Comparison of ENCODE assay signal across 18 cellular contexts in the genomic region with DNA sequence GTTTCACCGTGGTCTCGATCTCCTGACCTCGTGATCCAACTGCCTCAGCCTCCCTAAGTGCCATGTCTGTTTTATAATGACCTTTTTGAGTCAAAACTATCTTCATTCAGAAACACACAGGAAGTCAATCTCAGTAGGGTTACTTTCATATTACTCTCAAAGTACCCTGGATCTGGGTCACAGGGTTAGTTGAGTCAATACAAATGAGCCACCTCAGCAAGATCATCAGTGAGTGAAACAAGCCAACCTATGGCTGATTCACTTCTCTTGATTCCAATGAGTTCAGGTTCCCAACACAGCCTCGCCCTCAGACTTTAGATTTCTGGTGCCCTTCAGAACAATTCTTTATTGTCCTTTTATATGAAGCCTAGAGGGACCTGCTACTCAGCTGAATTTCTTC.
DNase-seq lines count a peak whose midpoint lies in the region; ATAC-seq and TF ChIP-seq lines count a peak whose summit lies in the region.
"Had no signal": no experiment of that assay in that cellular context is flagged by ENCODE, and none has a peak within 500 bp of the region (broad histone marks: within the 10 kb centered on the region; RNA-seq: fewer than 3 reads in every experiment).

No MANE protein-coding gene starts in this region.

- POLR2A ChIA-PET in activated CD4-positive, alpha-beta T cell treated with anti-CD3 and anti-CD28 coated beads for 36 hours (lab: Charles Lee): no interaction called here
- POLR2A ChIA-PET in activated CD4-positive, alpha-beta T cell treated with anti-CD3 and anti-CD28 coated beads, Interleukin-2, amount 10 ng/mL, durations not matched to agents 7 days and 5 days (lab: Charles Lee): no interaction called here

- no peak overlapping the region for H3K14ac ChIP-seq in trophoblast cell (ENCODE audit: low read length)

- H3K18ac ChIP-seq in trophoblast cell (ENCODE audit: low read length): no peak overlapping the region

- H3K27ac ChIP-seq in trophoblast cell (ENCODE audit: low read depth, low read length): no peak overlapping the region
- no peak overlapping the region for H3K27ac ChIP-seq in right atrium auricular region
- H3K27ac ChIP-seq: 22Rv1; A549; BLaER1 treated with 17β-estradiol and CSF1 and Interleukin-3, amounts not matched to agents 10 nM and 100 nM; C4-2B had no signal

- H3K36me3 ChIP-seq in trophoblast cell (ENCODE audit: control insufficient read depth in 1 of 2, insufficient read depth in 2 of 2, low read length in 2 of 2) (no peaks in the 10 kb centered on the region), right atrium auricular region (no peaks in the 10 kb centered on the region)
- H3K36me3 ChIP-seq: BLaER1 treated with 17β-estradiol and CSF1 and Interleukin-3, amounts not matched to agents 10 nM and 100 nM had no signal

- no peaks in the 10 kb centered on the region for H3K4me1 Mint-ChIP-seq in activated CD4-positive, alpha-beta T cell treated with anti-CD3 and anti-CD28 coated beads for 36 hours
- no peaks in the 10 kb centered on the region for H3K4me1 Mint-ChIP-seq in activated CD4-positive, alpha-beta T cell treated with anti-CD3 and anti-CD28 coated beads, Interleukin-2, amount 10 ng/mL, durations not matched to agents 7 days and 5 days
- H3K4me1 Mint-ChIP-seq in activated T-helper 17 cell treated with anti-CD3 and anti-CD28 coated beads, Interleukin-2, amount 50 U/mL, for 72 hours: no peaks in the 10 kb centered on the region
- H3K4me1 Mint-ChIP-seq: B cell had no signal

- H3K4me3 ChIP-seq in trophoblast cell (ENCODE audit: low read depth, low read length) (no peak overlapping the region), right atrium auricular region (no peak overlapping the region)
- H3K4me3 ChIP-seq: A549; BLaER1 treated with 17β-estradiol and CSF1 and Interleukin-3, amounts not matched to agents 10 nM and 100 nM had no signal

- WGBS in trophoblast cell (ENCODE audit: extremely low coverage, insufficient coverage, insufficient read length): no CpG with 5 or more reads among the region's 4 CpGs

- peak overlapping the region; percentile 42 for H2BK12ac ChIP-seq in trophoblast cell (ENCODE audit: low read length)

- H3K36me3 Mint-ChIP-seq in activated CD4-positive, alpha-beta T cell treated with anti-CD3 and anti-CD28 coated beads for 36 hours (ENCODE audit: low read depth): no peaks in the 10 kb centered on the region
- no peaks in the 10 kb centered on the region for H3K36me3 Mint-ChIP-seq in activated CD4-positive, alpha-beta T cell treated with anti-CD3 and anti-CD28 coated beads, Interleukin-2, amount 10 ng/mL, durations not matched to agents 7 days and 5 days (ENCODE audit: low read depth)
- H3K36me3 Mint-ChIP-seq in activated T-helper 17 cell treated with anti-CD3 and anti-CD28 coated beads, Interleukin-2, amount 50 U/mL, for 72 hours (ENCODE audit: low read depth): no peaks in the 10 kb centered on the region
- H3K36me3 Mint-ChIP-seq: CD8-positive, alpha-beta T cell had no signal

- H3K4me3 Mint-ChIP-seq in activated CD4-positive, alpha-beta T cell treated with anti-CD3 and anti-CD28 coated beads for 36 hours: no peak overlapping the region
- H3K4me3 Mint-ChIP-seq in activated CD4-positive, alpha-beta T cell treated with anti-CD3 and anti-CD28 coated beads, Interleukin-2, amount 10 ng/mL, durations not matched to agents 7 days and 5 days: no peak overlapping the region
- no peak overlapping the region for H3K4me3 Mint-ChIP-seq in activated T-helper 17 cell treated with anti-CD3 and anti-CD28 coated beads, Interleukin-2, amount 50 U/mL, for 72 hours
- H3K4me3 Mint-ChIP-seq: B cell; CD4-positive, alpha-beta T cell; CD8-positive, alpha-beta T cell had no signal

- H3K9me3 Mint-ChIP-seq in activated CD4-positive, alpha-beta T cell treated with anti-CD3 and anti-CD28 coated beads for 36 hours (ENCODE audit: low read depth): no peaks in the 10 kb centered on the region
- H3K9me3 Mint-ChIP-seq in activated CD4-positive, alpha-beta T cell treated with anti-CD3 and anti-CD28 coated beads, Interleukin-2, amount 10 ng/mL, durations not matched to agents 7 days and 5 days: peaks cover 2% of the 10 kb centered on the region
- peaks cover 5% of the 10 kb centered on the region for H3K9me3 Mint-ChIP-seq in activated T-helper 17 cell treated with anti-CD3 and anti-CD28 coated beads, Interleukin-2, amount 50 U/mL, for 72 hours
- H3K9me3 Mint-ChIP-seq: CD4-positive, alpha-beta T cell; CD8-positive, alpha-beta T cell had no signal

- H2BK120ac ChIP-seq in trophoblast cell (ENCODE audit: insufficient read depth, low read length, poor library complexity): peak overlapping the region; percentile 60

- H3K4me1 ChIP-seq in trophoblast cell (ENCODE audit: control insufficient read depth in 1 of 2, insufficient read depth in 2 of 2, low read length in 2 of 2) (peaks cover 0 to 8% of the 10 kb centered on the region in 2 experiments), right atrium auricular region (no peaks in the 10 kb centered on the region)

- H3K27me3 ChIP-seq in trophoblast cell (ENCODE audit: insufficient read depth, low read length) (no peaks in the 10 kb centered on the region), right atrium auricular region (no peaks in the 10 kb centered on the region)
- H3K27me3 ChIP-seq: BLaER1 treated with 17β-estradiol and CSF1 and Interleukin-3, amounts not matched to agents 10 nM and 100 nM had no signal

- peaks cover 12% of the 10 kb centered on the region for H3K79me1 ChIP-seq in trophoblast cell (ENCODE audit: low read length)

- peak overlapping the region; percentile 52 for H2BK5ac ChIP-seq in trophoblast cell (ENCODE audit: low read depth, low read length, poor library complexity)

- peak overlapping the region; percentile 65 for H4K91ac ChIP-seq in trophoblast cell (ENCODE audit: low read depth, low read length)

- H3K23ac ChIP-seq in trophoblast cell (ENCODE audit: low read length): no peak overlapping the region

- H4K12ac ChIP-seq in trophoblast cell (ENCODE audit: low read depth, low read length): no peak overlapping the region

- no peak overlapping the region for H3K4me2 ChIP-seq in trophoblast cell (ENCODE audit: low read length)
- H3K4me2 ChIP-seq: A549; BLaER1 treated with 17β-estradiol and CSF1 and Interleukin-3, amounts not matched to agents 10 nM and 100 nM had no signal

- no peak overlapping the region for H3K27ac Mint-ChIP-seq in activated CD4-positive, alpha-beta T cell treated with anti-CD3 and anti-CD28 coated beads for 36 hours
- H3K27ac Mint-ChIP-seq in activated CD4-positive, alpha-beta T cell treated with anti-CD3 and anti-CD28 coated beads, Interleukin-2, amount 10 ng/mL, durations not matched to agents 7 days and 5 days: no peak overlapping the region
- no peak overlapping the region for H3K27ac Mint-ChIP-seq in activated T-helper 17 cell treated with anti-CD3 and anti-CD28 coated beads, Interleukin-2, amount 50 U/mL, for 72 hours
- H3K27ac Mint-ChIP-seq: B cell; CD4-positive, alpha-beta T cell; CD8-positive, alpha-beta T cell had no signal

- H3K9ac ChIP-seq in trophoblast cell (ENCODE audit: low read length): no peak overlapping the region
- H3K9ac ChIP-seq: BLaER1 treated with 17β-estradiol and CSF1 and Interleukin-3, amounts not matched to agents 10 nM and 100 nM had no signal

- DNase-seq in activated CD4-positive, alpha-beta T cell treated with anti-CD3 and anti-CD28 coated beads for 36 hours: no peak
- DNase-seq in activated CD4-positive, alpha-beta T cell treated with anti-CD3 and anti-CD28 coated beads, Interleukin-2, amount 10 ng/mL, durations not matched to agents 7 days and 5 days: no peak
- DNase-seq in trophoblast cell: no peak
- DNase-seq in right atrium auricular region (ENCODE audit: low spot score): no peak
- DNase-seq: AML-193; Caco-2; Calu3; CD4-positive, alpha-beta T cell; CD8-positive, alpha-beta T cell; DMS79 treated with DMSO at 0.1 percent for 48 hours; GF-D8 had no signal

- CTCF ChIA-PET in activated CD4-positive, alpha-beta T cell treated with anti-CD3 and anti-CD28 coated beads for 36 hours (lab: Charles Lee): no interaction called here
- CTCF ChIA-PET in activated CD4-positive, alpha-beta T cell treated with anti-CD3 and anti-CD28 coated beads, Interleukin-2, amount 10 ng/mL, durations not matched to agents 7 days and 5 days (lab: Charles Lee): no interaction called here

- no peak overlapping the region for H4K8ac ChIP-seq in trophoblast cell (ENCODE audit: low read depth, low read length)

- no peak for TF ChIP-seq CTCF in right atrium auricular region (IDR thresholded peaks at IDR 0.05)

- H3K9me3 ChIP-seq in trophoblast cell (ENCODE audit: insufficient read depth, low read depth, low read length) (no peaks in the 10 kb centered on the region), right atrium auricular region (no peaks in the 10 kb centered on the region)
- H3K9me3 ChIP-seq: A549; BLaER1 treated with 17β-estradiol and CSF1 and Interleukin-3, amounts not matched to agents 10 nM and 100 nM; Caco-2 had no signal

- H2AK5ac ChIP-seq in trophoblast cell (ENCODE audit: low read length): no peak overlapping the region

- H3K27me3 Mint-ChIP-seq in activated CD4-positive, alpha-beta T cell treated with anti-CD3 and anti-CD28 coated beads for 36 hours: no peaks in the 10 kb centered on the region
- H3K27me3 Mint-ChIP-seq in activated CD4-positive, alpha-beta T cell treated with anti-CD3 and anti-CD28 coated beads, Interleukin-2, amount 10 ng/mL, durations not matched to agents 7 days and 5 days: no peaks in the 10 kb centered on the region
- H3K27me3 Mint-ChIP-seq in activated T-helper 17 cell treated with anti-CD3 and anti-CD28 coated beads, Interleukin-2, amount 50 U/mL, for 72 hours: no peaks in the 10 kb centered on the region
- H3K27me3 Mint-ChIP-seq: B cell; CD4-positive, alpha-beta T cell had no signal

- no peaks in the 10 kb centered on the region for H3K79me2 ChIP-seq in trophoblast cell (ENCODE audit: control insufficient read depth, insufficient read depth, low read length, poor library complexity)

- intact Hi-C loops in activated CD4-positive, alpha-beta T cell treated with anti-CD3 and anti-CD28 coated beads for 36 hours (cut with DNase I, micrococcal nuclease): no loop called here

- no peak overlapping the region for H2AFZ ChIP-seq in trophoblast cell (ENCODE audit: insufficient read depth, low read length, poor library complexity)

- H3K4ac ChIP-seq in trophoblast cell (ENCODE audit: low read depth, low read length): no peak overlapping the region

- ATAC-seq in activated CD4-positive, alpha-beta T cell treated with anti-CD3 and anti-CD28 coated beads for 36 hours: peak; percentile 58
- ATAC-seq in activated T-helper 17 cell treated with anti-CD3 and anti-CD28 coated beads, Interleukin-2, amount 50 U/mL, for 72 hours (replicated peaks): peak; percentile 79
- no peak for ATAC-seq in GM21723 (IDR thresholded peaks at IDR 0.05; ENCODE audit: unreplicated experiment)
- ATAC-seq: A549; CD8-positive, alpha-beta T cell had no signal
